In genomic region chr16:836822-837221, GRCh38 we compare ENCODE assay signal across 7 cellular contexts. TPM values are rescaled to one million over a fixed set of nuclear protein-coding genes. Genes with fewer than 3 reads are reported as not detected.
"Had no signal": no experiment of that assay in that cellular context is flagged by ENCODE, and none has a peak within 500 bp of the region (broad histone marks: within the 10 kb centered on the region; RNA-seq: fewer than 3 reads in every experiment).

No MANE protein-coding gene starts in this region.

RNA-seq across cellular contexts. Expression of gene GNG13, which starts 36.3 kb away (rescaled TPM):
- total RNA-seq: GM23248, GM23338, H1, H4, H7, H9, HFFc6 had no signal
- polyA plus RNA-seq: GM23248, H1 had no signal
